Comparison of ENCODE assay signal across 35 cellular contexts in the genomic region with DNA sequence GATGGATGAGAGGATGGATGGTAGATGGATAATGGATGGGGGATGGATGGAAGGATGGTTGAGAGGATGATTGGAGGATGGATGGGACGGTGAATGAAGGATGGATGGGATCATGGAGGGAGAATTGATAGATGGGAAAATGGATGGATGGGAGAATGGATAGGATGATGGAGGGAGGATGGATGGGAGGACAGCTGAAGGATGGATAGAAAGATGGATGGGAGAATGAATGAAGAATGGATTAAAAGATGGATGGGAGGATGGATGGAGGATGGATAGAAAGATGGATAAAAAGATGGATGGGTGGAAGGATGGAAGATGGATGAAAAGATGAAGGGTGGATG.
A peak's percentile ranks its signal among the peaks of the same experiment; 100 is the strongest.
DNase-seq lines count a peak whose midpoint lies in the region; ATAC-seq, FAIRE-seq and TF ChIP-seq lines count a peak whose summit lies in the region.
"Had no signal": no experiment of that assay in that cellular context is flagged by ENCODE, and none has a peak within 500 bp of the region (broad histone marks: within the 10 kb centered on the region; RNA-seq: fewer than 3 reads in every experiment).

No MANE protein-coding gene starts in this region.

- H4K5ac ChIP-seq in IMR-90 (ENCODE audit: low read depth, low read length) = no peak overlapping the region

- no peak for TF ChIP-seq EP300 in K562 (IDR thresholded peaks at IDR 0.05; ENCODE audit: low read length)

- dilution Hi-C loops in IMR-90 (cut with HindIII; ENCODE audit: low sequenced_read_pairs, unreplicated experiment) = no loop called here

- no peaks in the 10 kb centered on the region for H3K79me1 ChIP-seq in IMR-90 (ENCODE audit: low read depth in 1 of 2, low read length in 2 of 2)

- no peak overlapping the region for H3K4ac ChIP-seq in IMR-90 (ENCODE audit: low read depth, low read length)

- no peak overlapping the region for H3K18ac ChIP-seq in IMR-90 (ENCODE audit: low read depth, low read length)

- H3K27me3 ChIP-seq in IMR-90 (ENCODE audit: control insufficient read depth, insufficient read depth, low read length) = peaks cover 8% of the 10 kb centered on the region
- no peaks in the 10 kb centered on the region for H3K27me3 ChIP-seq in K562 (ENCODE audit: control insufficient read depth in 2 of 2, insufficient read depth in 2 of 2, low read length in 2 of 2)
- H3K27me3 ChIP-seq in smooth muscle cell (ENCODE audit: low read depth) = no peaks in the 10 kb centered on the region
- H3K27me3 ChIP-seq: BE2C, BLaER1 had no signal

- TF ChIP-seq RAD21 in IMR-90 (IDR thresholded peaks at IDR 0.05; ENCODE audit: low read length) (no peak), K562 (CRISPR knock-in tag; conservative IDR thresholded peaks at IDR 0.05 in 1 of 2, IDR thresholded peaks at IDR 0.05 in 1 of 2) (no peak)

- H3K4me3 ChIP-seq in HEK293 (ENCODE audit: low read depth, low read length) = no peak overlapping the region
- H3K4me3 ChIP-seq in IMR-90 (ENCODE audit: insufficient read depth, low read depth, low read length) = no peak overlapping the region
- no peak overlapping the region for H3K4me3 ChIP-seq in K562
- no peak overlapping the region for H3K4me3 ChIP-seq in smooth muscle cell
- H3K4me3 ChIP-seq: A549; BLaER1; BLaER1 treated with 17β-estradiol and CSF1 and Interleukin-3, amounts not matched to agents 10 nM and 100 nM had no signal

- peak overlapping the region; percentile 39 for H2BK5ac ChIP-seq in IMR-90 (ENCODE audit: low read depth, low read length, poor library complexity, severe bottlenecking)

- H3K9me3 ChIP-seq in HEK293 (ENCODE audit: control insufficient read depth, insufficient read depth, low read depth, low read length) = no peaks in the 10 kb centered on the region
- no peaks in the 10 kb centered on the region for H3K9me3 ChIP-seq in IMR-90 (ENCODE audit: control insufficient read depth, insufficient read depth, low read length)
- H3K9me3 ChIP-seq in K562 (replicated peaks; ENCODE audit: control insufficient read depth, insufficient read depth, low read depth, low read length) = no peaks in the 10 kb centered on the region
- no peaks in the 10 kb centered on the region for H3K9me3 ChIP-seq in smooth muscle cell (replicated peaks; ENCODE audit: low read depth)
- H3K9me3 ChIP-seq: A549, BE2C, BLaER1, Caco-2 had no signal

- no peak overlapping the region for H4K91ac ChIP-seq in IMR-90 (ENCODE audit: insufficient read depth, low read depth, low read length)

- H3F3A ChIP-seq in smooth muscle cell (ENCODE audit: low read depth) = no peaks in the 10 kb centered on the region

- H2AK9ac ChIP-seq in IMR-90 (replicated peaks; ENCODE audit: low read depth, low read length, poor library complexity) = no peak overlapping the region

- no peak overlapping the region for H3K14ac ChIP-seq in IMR-90 (replicated peaks; ENCODE audit: low read depth, low read length)

- H4K20me1 ChIP-seq in IMR-90 (ENCODE audit: insufficient read depth, low read length) (no peaks in the 10 kb centered on the region), K562 (replicated peaks; ENCODE audit: control insufficient read depth, insufficient read depth, low read length) (no peaks in the 10 kb centered on the region), smooth muscle cell (ENCODE audit: low read depth) (no peaks in the 10 kb centered on the region)
- H4K20me1 ChIP-seq: BLaER1; BLaER1 treated with 17β-estradiol and CSF1 and Interleukin-3, amounts not matched to agents 10 nM and 100 nM had no signal

- no peak overlapping the region for H2BK120ac ChIP-seq in IMR-90 (ENCODE audit: low read depth, low read length)

- CTCF ChIA-PET in HEK293 (lab: Yijun Ruan, JAX) (no interaction called here), IMR-90 (lab: Yijun Ruan, JAX) (no interaction called here), K562 (lab: Yijun Ruan, JAX; ENCODE audit: low intra/inter-chr PET ratio) (no interaction called here)

- H3K79me2 ChIP-seq in K562 (ENCODE audit: control insufficient read depth, insufficient read depth, low read length) = no peaks in the 10 kb centered on the region
- H3K79me2 ChIP-seq in smooth muscle cell (ENCODE audit: low read depth) = no peaks in the 10 kb centered on the region

- H2BK20ac ChIP-seq in IMR-90 (ENCODE audit: low read depth, low read length) = no peak overlapping the region

- H3K27ac ChIP-seq in HEK293 (ENCODE audit: extremely low read depth, low read depth, low read length) (no peak overlapping the region), IMR-90 (ENCODE audit: insufficient read depth, low read length) (no peak overlapping the region), K562 (ENCODE audit: extremely low read depth, low read depth, low read length) (no peak overlapping the region), smooth muscle cell (ENCODE audit: low read depth) (no peak overlapping the region)
- H3K27ac ChIP-seq: 22Rv1; A549; BLaER1; BLaER1 treated with 17β-estradiol and CSF1 and Interleukin-3, amounts not matched to agents 10 nM and 100 nM; C4-2B had no signal

- H2AFZ ChIP-seq in IMR-90 (replicated peaks; ENCODE audit: low read length, poor library complexity) (no peak overlapping the region), K562 (ENCODE audit: low read depth, low read length) (no peak overlapping the region), smooth muscle cell (ENCODE audit: low read depth) (no peak overlapping the region)

- TF ChIP-seq POLR2A in IMR-90 (IDR thresholded peaks at IDR 0.05; ENCODE audit: low read depth, low read length) (no peak), K562 (conservative IDR thresholded peaks at IDR 0.05) (no peak)

- DNase-seq in IMR-90 (no peak), K562 (ENCODE audit: extremely low read depth in 1 of 4, low spot score in 3 of 4) (no peak), urothelium cell line (ENCODE audit: low spot score) (no peak), anterior cingulate cortex (lab: John Stamatoyannopoulos, UW) (no peak), smooth muscle cell (lab: John Stamatoyannopoulos, UW; ENCODE audit: unreplicated experiment) (no peak)
- DNase-seq: 8988T; ACHN; AML-193; BE2C; C1 segment of cervical spinal cord; Caco-2; Calu3; CD4-positive, alpha-beta memory T cell; CD4-positive, alpha-beta T cell; CD4-positive, CD25-positive, alpha-beta regulatory T cell; CD8-positive, alpha-beta memory T cell; CD8-positive, alpha-beta T cell; COR-L47; DMS 273 treated with DMSO at 0.1 percent for 48 hours; DMS153; DMS53; DMS79; DMS79 treated with DMSO at 0.1 percent for 48 hours; DND-41; EL had no signal

- H2AK5ac ChIP-seq in IMR-90 (ENCODE audit: low read depth, low read length) = no peak overlapping the region

- H2BK15ac ChIP-seq in IMR-90 (ENCODE audit: low read depth, low read length) = no peak overlapping the region

- ATAC-seq in IMR-90 (ENCODE audit: low read depth) (no peak), K562 (no peak), HG02852 (IDR thresholded peaks at IDR 0.05; ENCODE audit: unreplicated experiment) (no peak), GM18511 (IDR thresholded peaks at IDR 0.05; ENCODE audit: unreplicated experiment) (no peak)
- ATAC-seq: A549; CD8-positive, alpha-beta T cell had no signal

- FAIRE-seq in K562 (lab: Jason Lieb, UNC) (no peak), urothelium cell line (lab: Jason Lieb, UNC) (peak; percentile 50)
- FAIRE-seq: A204.1, A549, D721Med had no signal

- POLR2A ChIA-PET in HEK293 (lab: Yijun Ruan, JAX) (no interaction called here), IMR-90 (lab: Charles Lee; ENCODE audit: unreplicated experiment) (no interaction called here), K562 (lab: Yijun Ruan, JAX) (interaction anchor here (0.5 kb wide), 1 partner anchor 206 kb away, joined by 3 read pairs; no protein-coding TSS in a partner anchor)

- H3K9me1 ChIP-seq in IMR-90 (ENCODE audit: insufficient read depth, low read length) (no peaks in the 10 kb centered on the region), K562 (ENCODE audit: control insufficient read depth, insufficient read depth, low read length) (no peaks in the 10 kb centered on the region)

- TF ChIP-seq CTCF in HEK293 (tag by site-specific recombination; IDR thresholded peaks at IDR 0.05) = no peak
- no peak for TF ChIP-seq CTCF in IMR-90 (conservative IDR thresholded peaks at IDR 0.05; ENCODE audit: low read depth, low read length)
- TF ChIP-seq CTCF in K562 (IDR thresholded peaks at IDR 0.05 in 2 of 3, conservative IDR thresholded peaks at IDR 0.05 in 1 of 3; ENCODE audit: insufficient read depth in 2 of 3, low read depth in 1 of 3, low read length in 3 of 3) = no peak
- TF ChIP-seq CTCF in smooth muscle cell (IDR thresholded peaks at IDR 0.05; ENCODE audit: borderline replicate concordance, insufficient read depth, poor library complexity, severe bottlenecking) = no peak

- no TSS peak for BruUV-seq in IMR-90 (replicated peaks; lab: Mats Ljungman, UMichigan)
- BruUV-seq in K562 (replicated peaks; lab: Mats Ljungman, UMichigan) = no TSS peak

- in situ Hi-C loops in IMR-90 (cut with MboI; ENCODE audit: low sequenced_read_pairs) (no loop called here), K562 (cut with MboI) (no loop called here)

- no peak overlapping the region for H4K8ac ChIP-seq in IMR-90 (ENCODE audit: low read depth in 2 of 2, low read length in 2 of 2)

- H3K4me1 ChIP-seq in HEK293 (ENCODE audit: control insufficient read depth, insufficient read depth, low read length) (no peaks in the 10 kb centered on the region), IMR-90 (ENCODE audit: control insufficient read depth, insufficient read depth, low read length) (no peaks in the 10 kb centered on the region), K562 (replicated peaks in 1 of 2; ENCODE audit: control insufficient read depth in 2 of 2, insufficient read depth in 2 of 2, low read length in 2 of 2) (peaks cover 6 to 26% of the 10 kb centered on the region in 2 experiments; a peak in 3 of 5 replicates), smooth muscle cell (ENCODE audit: low read depth) (no peaks in the 10 kb centered on the region)
- H3K4me1 ChIP-seq: Caco-2 had no signal

- H3K23ac ChIP-seq in IMR-90 (ENCODE audit: low read depth, low read length) = no peak overlapping the region

- intact Hi-C loops in IMR-90 (cut with micrococcal nuclease) = no loop called here
- intact Hi-C loops in K562 (cut with micrococcal nuclease) = no loop called here

- H3K9ac ChIP-seq in IMR-90 (ENCODE audit: low read depth, low read length) (no peak overlapping the region), K562 (ENCODE audit: insufficient read depth in 1 of 2, low read depth in 2 of 2, low read length in 2 of 2) (no peak overlapping the region), smooth muscle cell (ENCODE audit: low read depth) (no peak overlapping the region)
- H3K9ac ChIP-seq: BLaER1; BLaER1 treated with 17β-estradiol and CSF1 and Interleukin-3, amounts not matched to agents 10 nM and 100 nM had no signal

- H3K4me2 ChIP-seq in IMR-90 (ENCODE audit: low read depth, low read length) (no peak overlapping the region), K562 (ENCODE audit: insufficient read depth, low read length) (no peak overlapping the region), smooth muscle cell (no peak overlapping the region)
- H3K4me2 ChIP-seq: A549; BLaER1; BLaER1 treated with 17β-estradiol and CSF1 and Interleukin-3, amounts not matched to agents 10 nM and 100 nM had no signal

- no peaks in the 10 kb centered on the region for H3K36me3 ChIP-seq in HEK293 (ENCODE audit: control insufficient read depth in 2 of 2, insufficient read depth in 1 of 2, low read length in 2 of 2)
- no peaks in the 10 kb centered on the region for H3K36me3 ChIP-seq in IMR-90 (ENCODE audit: control insufficient read depth, insufficient read depth, low read length)
- no peaks in the 10 kb centered on the region for H3K36me3 ChIP-seq in K562 (ENCODE audit: control insufficient read depth, insufficient read depth, low read length)
- no peaks in the 10 kb centered on the region for H3K36me3 ChIP-seq in smooth muscle cell (ENCODE audit: low read depth)
- H3K36me3 ChIP-seq: BE2C; BLaER1; BLaER1 treated with 17β-estradiol and CSF1 and Interleukin-3, amounts not matched to agents 10 nM and 100 nM had no signal

- 67 to 100% methylated on average over 1 of the region's 1 CpG for WGBS in IMR-90 (ENCODE audit: extremely low coverage in 2 of 2, insufficient read length in 1 of 2), 2 experiments
- WGBS in K562 (ENCODE audit: insufficient coverage, low coverage, missing lambda C conversion rate) = 0% methylated on average over 1 of the region's 1 CpG
- 63% methylated on average over 1 of the region's 1 CpG for WGBS in smooth muscle cell (ENCODE audit: low lambda C conversion rate)

- no peak overlapping the region for H3K56ac ChIP-seq in IMR-90 (ENCODE audit: extremely low read depth, insufficient read depth, low read length)
